In genomic region chr18:61322265-61322873, GRCh38 we compare ENCODE assay signal across 8 cellular contexts. TPM values are rescaled to one million over a fixed set of nuclear protein-coding genes. Genes with fewer than 3 reads are reported as not detected.
A peak's percentile ranks its signal among the peaks of the same experiment; 100 is the strongest.
DNase-seq lines count a peak whose midpoint lies in the region; ATAC-seq lines count a peak whose summit lies in the region.

No MANE protein-coding gene starts in this region.

- ATAC-seq in GM19455 (IDR thresholded peaks at IDR 0.05; ENCODE audit: unreplicated experiment) (peak; percentile 97), HG03378 (IDR thresholded peaks at IDR 0.05; ENCODE audit: unreplicated experiment) (peak; percentile 93)

- DNase-seq in Daoy (ENCODE audit: low read depth) = peak; percentile 66
- peak; percentile 90 for DNase-seq in NCI-H82 (lab: John Stamatoyannopoulos, UW)
- DNase-seq in amniotic stem cell (lab: John Stamatoyannopoulos, UW) = peak; percentile 18
- peak; percentile 76 to 80 for DNase-seq in hippocampal formation (lab: John Stamatoyannopoulos, UW)
- DNase-seq in stimulated activated CD4-positive, alpha-beta T cell treated with anti-CD3 and anti-CD28 coated beads, Interleukin-15, amount 100 ng/mL, for 48 hours (ENCODE audit: low read depth in 2 of 2) = peak; percentile 2 to 23
- DNase-seq in activated CD4-positive, CD25-positive, alpha-beta regulatory T cell (lab: John Stamatoyannopoulos, UW) = no peak

RNA-seq across cellular contexts. Expression of gene CDH20, which starts 10.9 kb away (rescaled TPM):
- total RNA-seq in Daoy (2014; rRNA removed; shearing (Covaris generic)) = 0.03 TPM in 1 of 2 replicates, not detected in the other

Comparison
In these comparisons a context has a peak if more than half of its experiments do, and no peak if none do; other contexts are left out.
1. DNase-seq: peak in Daoy (single experiment), NCI-H82 (single experiment), amniotic stem cell (single experiment), hippocampal formation (2 of 2) and stimulated activated CD4-positive, alpha-beta T cell treated with anti-CD3 and anti-CD28 coated beads, Interleukin-15, amount 100 ng/mL, for 48 hours (2 of 2); none in activated CD4-positive, CD25-positive, alpha-beta regulatory T cell (0 of 4).